In genomic region chr16:5972747-5973146, GRCh38 we compare ENCODE assay signal across 8 cellular contexts.
"Had no signal": no experiment of that assay in that cellular context is flagged by ENCODE, and none has a peak within 500 bp of the region (broad histone marks: within the 10 kb centered on the region; RNA-seq: fewer than 3 reads in every experiment).

No MANE protein-coding gene starts in this region.

- H3K4me3 ChIP-seq: GM23338, HAP-1 had no signal

- H2AFZ ChIP-seq: GM23338 had no signal

- H3K36me3 ChIP-seq: HAP-1 had no signal

- H3K4me2 ChIP-seq: GM23338, KMS-11 had no signal

- H3K9me3 Mint-ChIP-seq: GM23338 had no signal

- FAIRE-seq: HTR-8/SVneo had no signal

- H3K4me3 Mint-ChIP-seq: GM23338, HFFc6 had no signal

- DNase-seq: H7, HFFc6, KBM-7 had no signal

- ATAC-seq: GM23338, HCT116 had no signal

- H3K27ac ChIP-seq: KMS-11 had no signal

- H3K4me1 ChIP-seq: HAP-1 had no signal

- H3K9ac ChIP-seq: KMS-11 had no signal

- H3K27ac Mint-ChIP-seq: GM23338, HFFc6 had no signal
